Comparison of ENCODE assay signal across 18 cellular contexts in the genomic region with DNA sequence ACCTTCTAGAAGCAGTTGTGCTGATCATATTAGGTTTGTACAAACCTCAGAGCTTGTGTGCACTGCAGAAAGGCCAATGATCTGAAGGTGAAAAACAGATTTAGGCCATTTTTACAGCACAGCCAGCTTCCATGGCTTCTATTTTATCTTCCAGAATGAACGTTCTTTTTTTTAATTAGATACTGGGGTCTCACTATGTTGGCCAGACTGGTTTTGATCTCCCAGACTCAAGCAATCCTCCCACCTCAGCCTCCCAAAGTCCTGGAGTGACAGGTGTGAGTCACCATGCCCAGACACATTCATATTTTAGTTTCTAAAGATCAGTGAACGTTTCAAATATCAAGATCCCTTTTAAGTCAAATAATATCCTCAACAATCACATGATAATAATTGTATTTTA.
DNase-seq lines count a peak whose midpoint lies in the region; ATAC-seq and TF ChIP-seq lines count a peak whose summit lies in the region.
"Had no signal": no experiment of that assay in that cellular context is flagged by ENCODE, and none has a peak within 500 bp of the region (broad histone marks: within the 10 kb centered on the region; RNA-seq: fewer than 3 reads in every experiment).

No MANE protein-coding gene starts in this region.

- no peak overlapping the region for H3K27ac Mint-ChIP-seq in activated CD8-positive, alpha-beta memory T cell treated with anti-CD3 and anti-CD28 coated beads, Interleukin-2, amount 10 ng/mL, durations not matched to agents 7 days and 5 days
- H3K27ac Mint-ChIP-seq in dendritic cell treated with granulocyte-macrophage colony-stimulating factor and Interleukin-4, amounts not matched to agents 40 ng/mL and 50 ng/mL, for 4 days = peak overlapping the region; percentile 91
- no peak overlapping the region for H3K27ac Mint-ChIP-seq in activated naive CD4-positive, alpha-beta T cell treated with anti-CD3 and anti-CD28 coated beads for 36 hours
- H3K27ac Mint-ChIP-seq: B cell; CD4-positive, alpha-beta memory T cell; HFFc6 had no signal

- H3K4me3 Mint-ChIP-seq in activated CD8-positive, alpha-beta memory T cell treated with anti-CD3 and anti-CD28 coated beads, Interleukin-2, amount 10 ng/mL, durations not matched to agents 7 days and 5 days = no peak overlapping the region
- no peak overlapping the region for H3K4me3 Mint-ChIP-seq in dendritic cell treated with granulocyte-macrophage colony-stimulating factor and Interleukin-4, amounts not matched to agents 40 ng/mL and 50 ng/mL, for 4 days
- no peak overlapping the region for H3K4me3 Mint-ChIP-seq in activated naive CD4-positive, alpha-beta T cell treated with anti-CD3 and anti-CD28 coated beads for 36 hours
- H3K4me3 Mint-ChIP-seq: B cell; CD4-positive, alpha-beta memory T cell; HFFc6 had no signal

- CTCF ChIA-PET in activated CD8-positive, alpha-beta memory T cell treated with anti-CD3 and anti-CD28 coated beads, Interleukin-2, amount 10 ng/mL, durations not matched to agents 7 days and 5 days (lab: Charles Lee) = no interaction called here
- CTCF ChIA-PET in activated naive CD4-positive, alpha-beta T cell treated with anti-CD3 and anti-CD28 coated beads for 36 hours (lab: Charles Lee) = no interaction called here

- no peaks in the 10 kb centered on the region for H3K9me3 Mint-ChIP-seq in activated CD8-positive, alpha-beta memory T cell treated with anti-CD3 and anti-CD28 coated beads, Interleukin-2, amount 10 ng/mL, durations not matched to agents 7 days and 5 days (ENCODE audit: low read depth)
- no peaks in the 10 kb centered on the region for H3K9me3 Mint-ChIP-seq in dendritic cell treated with granulocyte-macrophage colony-stimulating factor and Interleukin-4, amounts not matched to agents 40 ng/mL and 50 ng/mL, for 4 days
- no peaks in the 10 kb centered on the region for H3K9me3 Mint-ChIP-seq in activated naive CD4-positive, alpha-beta T cell treated with anti-CD3 and anti-CD28 coated beads for 36 hours
- H3K9me3 Mint-ChIP-seq: CD4-positive, alpha-beta memory T cell; HFFc6 had no signal

- in situ Hi-C loops in GM13976 (cut with MboI; ENCODE audit: low sequenced_read_pairs, unreplicated experiment) = no loop called here

- peak; percentile 10 for DNase-seq in activated CD8-positive, alpha-beta memory T cell treated with anti-CD3 and anti-CD28 coated beads, Interleukin-2, amount 50 U/mL, for 48 hours
- DNase-seq in activated CD8-positive, alpha-beta memory T cell treated with anti-CD3 and anti-CD28 coated beads, Interleukin-2, amount 10 ng/mL, durations not matched to agents 7 days and 5 days = no peak
- DNase-seq in HL-60 (ENCODE audit: low read depth in 1 of 2, low spot score in 1 of 2) (no peak), GM13976 (ENCODE audit: low spot score) (no peak)
- no peak for DNase-seq in activated CD4-positive, alpha-beta T cell treated with anti-CD3 and anti-CD28 coated beads, Interleukin-2, amount 50 U/mL, for 1 hour
- DNase-seq in activated naive CD4-positive, alpha-beta T cell treated with anti-CD3 and anti-CD28 coated beads for 36 hours = no peak
- DNase-seq: 8988T; C1 segment of cervical spinal cord; CD4-positive, alpha-beta memory T cell; DMS153; DMS79; GF-D8; GOT3; H7; HFFc6 had no signal

- H3K27me3 Mint-ChIP-seq in activated CD8-positive, alpha-beta memory T cell treated with anti-CD3 and anti-CD28 coated beads, Interleukin-2, amount 10 ng/mL, durations not matched to agents 7 days and 5 days = no peaks in the 10 kb centered on the region
- H3K27me3 Mint-ChIP-seq in dendritic cell treated with granulocyte-macrophage colony-stimulating factor and Interleukin-4, amounts not matched to agents 40 ng/mL and 50 ng/mL, for 4 days = peaks cover 3% of the 10 kb centered on the region
- H3K27me3 Mint-ChIP-seq in activated naive CD4-positive, alpha-beta T cell treated with anti-CD3 and anti-CD28 coated beads for 36 hours (ENCODE audit: low read depth) = no peaks in the 10 kb centered on the region
- H3K27me3 Mint-ChIP-seq: B cell; CD4-positive, alpha-beta memory T cell had no signal

- TF ChIP-seq CTCF in HL-60 (IDR thresholded peaks at IDR 0.05; ENCODE audit: insufficient read depth, low read length) (no peak), GM13976 (IDR thresholded peaks at IDR 0.05; ENCODE audit: borderline replicate concordance, control extremely low read depth, extremely low read depth, insufficient read depth, missing control alignments) (no peak)

- no peak overlapping the region for H3K4me3 ChIP-seq in HL-60 (replicated peaks; ENCODE audit: insufficient read depth, low read length)

- H3K27ac ChIP-seq in HL-60 (replicated peaks) = 0 out of 2 replicates have a peak overlapping the region, but pooled peaks have one; percentile 10

- intact Hi-C loops in dendritic cell treated with granulocyte-macrophage colony-stimulating factor and Interleukin-4, amounts not matched to agents 40 ng/mL and 50 ng/mL, for 4 days (cut with micrococcal nuclease) = loop anchor here (10.0 kb wide), 1 partner anchor 194 kb away; no protein-coding TSS in a partner anchor
- intact Hi-C loops in activated naive CD4-positive, alpha-beta T cell treated with anti-CD3 and anti-CD28 coated beads for 36 hours (cut with micrococcal nuclease) = no loop called here

- H3K36me3 Mint-ChIP-seq in activated CD8-positive, alpha-beta memory T cell treated with anti-CD3 and anti-CD28 coated beads, Interleukin-2, amount 10 ng/mL, durations not matched to agents 7 days and 5 days = no peaks in the 10 kb centered on the region
- no peaks in the 10 kb centered on the region for H3K36me3 Mint-ChIP-seq in dendritic cell treated with granulocyte-macrophage colony-stimulating factor and Interleukin-4, amounts not matched to agents 40 ng/mL and 50 ng/mL, for 4 days (ENCODE audit: low read depth)
- H3K36me3 Mint-ChIP-seq in activated naive CD4-positive, alpha-beta T cell treated with anti-CD3 and anti-CD28 coated beads for 36 hours (ENCODE audit: low read depth) = no peaks in the 10 kb centered on the region
- H3K36me3 Mint-ChIP-seq: CD4-positive, alpha-beta memory T cell had no signal

- no peak for ATAC-seq in activated CD8-positive, alpha-beta memory T cell treated with anti-CD3 and anti-CD28 coated beads, Interleukin-2, amount 10 ng/mL, durations not matched to agents 7 days and 5 days
- ATAC-seq: HCT116 had no signal

- H3K4me1 Mint-ChIP-seq in activated CD8-positive, alpha-beta memory T cell treated with anti-CD3 and anti-CD28 coated beads, Interleukin-2, amount 10 ng/mL, durations not matched to agents 7 days and 5 days = no peaks in the 10 kb centered on the region
- H3K4me1 Mint-ChIP-seq in dendritic cell treated with granulocyte-macrophage colony-stimulating factor and Interleukin-4, amounts not matched to agents 40 ng/mL and 50 ng/mL, for 4 days (ENCODE audit: low read depth) = peaks cover 72% of the 10 kb centered on the region
- H3K4me1 Mint-ChIP-seq in activated naive CD4-positive, alpha-beta T cell treated with anti-CD3 and anti-CD28 coated beads for 36 hours (ENCODE audit: low read depth) = no peaks in the 10 kb centered on the region
- H3K4me1 Mint-ChIP-seq: CD4-positive, alpha-beta memory T cell had no signal

- H3K27me3 ChIP-seq in HL-60 (ENCODE audit: insufficient read depth, poor library complexity, severe bottlenecking) = no peaks in the 10 kb centered on the region
